ENCODE assay signal across 13 cellular contexts in genomic region chr6:117167520-117168271, GRCh38.
A peak's percentile ranks its signal among the peaks of the same experiment; 100 is the strongest.
DNase-seq lines count a peak whose midpoint lies in the region; FAIRE-seq and TF ChIP-seq lines count a peak whose summit lies in the region.
"Had no signal": no experiment of that assay in that cellular context is flagged by ENCODE, and none has a peak within 500 bp of the region (broad histone marks: within the 10 kb centered on the region; RNA-seq: fewer than 3 reads in every experiment).

No MANE protein-coding gene starts in this region.

- H3K9ac ChIP-seq in astrocyte (ENCODE audit: low read length) = no peak overlapping the region

- H3K4me3 ChIP-seq in astrocyte (ENCODE audit: insufficient read depth, low read depth, low read length) = no peak overlapping the region
- H3K4me3 ChIP-seq in effector memory CD4-positive, alpha-beta T cell (ENCODE audit: insufficient read depth, low read depth, low read length, poor library complexity, severe bottlenecking) = no peak overlapping the region
- H3K4me3 ChIP-seq: lower lobe of right lung, stomach had no signal

- TF ChIP-seq CTCF in astrocyte (IDR thresholded peaks at IDR 0.05; ENCODE audit: insufficient read depth, low read depth, low read length) = no peak

- H3K4me3 Mint-ChIP-seq in astrocyte (ENCODE audit: unreplicated experiment) = no peak overlapping the region
- H3K4me3 Mint-ChIP-seq: activated B cell treated with CpG ODN at 0.5 μM for 24 hours; CD4-positive, alpha-beta T cell had no signal

- no peaks in the 10 kb centered on the region for H3K36me3 Mint-ChIP-seq in astrocyte (ENCODE audit: low read depth, unreplicated experiment)

- no peak overlapping the region for H2AFZ ChIP-seq in astrocyte (ENCODE audit: low read depth, low read length)

- in situ Hi-C loops in Caki2 (cut with HindIII; ENCODE audit: low pct_unique_long_range_greater_than_20kb, low sequenced_read_pairs) = no loop called here

- H3K79me2 ChIP-seq in astrocyte (ENCODE audit: insufficient read depth, low read length) = no peaks in the 10 kb centered on the region

- no peaks in the 10 kb centered on the region for H3K9me3 Mint-ChIP-seq in astrocyte (ENCODE audit: unreplicated experiment)
- H3K9me3 Mint-ChIP-seq: activated B cell treated with CpG ODN at 0.5 μM for 24 hours had no signal

- FAIRE-seq in astrocyte (lab: Jason Lieb, UNC) = no peak

- H3K27me3 Mint-ChIP-seq in astrocyte (ENCODE audit: low read depth, unreplicated experiment) = no peaks in the 10 kb centered on the region
- H3K27me3 Mint-ChIP-seq: activated B cell treated with CpG ODN at 0.5 μM for 24 hours; CD4-positive, alpha-beta T cell had no signal

- no peaks in the 10 kb centered on the region for H3K4me1 ChIP-seq in astrocyte (ENCODE audit: insufficient read depth, low read length)
- H3K4me1 ChIP-seq in effector memory CD4-positive, alpha-beta T cell (ENCODE audit: control insufficient read depth, insufficient read depth, low read length, poor library complexity, severe bottlenecking) = no peaks in the 10 kb centered on the region
- H3K4me1 ChIP-seq: lower lobe of right lung had no signal

- no peak overlapping the region for H3K27ac ChIP-seq in astrocyte (ENCODE audit: low read depth, low read length)
- H3K27ac ChIP-seq in effector memory CD4-positive, alpha-beta T cell (ENCODE audit: insufficient read depth, low read length, poor library complexity, severe bottlenecking) = no peak overlapping the region
- H3K27ac ChIP-seq: lower lobe of right lung, stomach had no signal

- no peaks in the 10 kb centered on the region for H3K27me3 ChIP-seq in astrocyte (ENCODE audit: insufficient read depth, low read length)
- no peaks in the 10 kb centered on the region for H3K27me3 ChIP-seq in effector memory CD4-positive, alpha-beta T cell (replicated peaks; ENCODE audit: control insufficient read depth, insufficient read depth, low read length, poor library complexity, severe bottlenecking)
- H3K27me3 ChIP-seq: stomach had no signal

- H3K4me2 ChIP-seq in astrocyte (ENCODE audit: low read length) = no peak overlapping the region

- DNase-seq in Caki2 (ENCODE audit: low read depth) = peak; percentile 92
- peak; percentile 84 for DNase-seq in HT1080 (ENCODE audit: low read depth)
- peak; percentile 35 for DNase-seq in astrocyte (ENCODE audit: low read depth)
- DNase-seq in myocyte (ENCODE audit: low read depth) = peak; percentile 100
- no peak for DNase-seq in NK-92 treated with Interleukin-12 subunit alpha and Interleukin-12 subunit beta, amount 100 ng/mL, for 24 hours (lab: John Stamatoyannopoulos, UW)
- no peak for DNase-seq in NCI-H146 (lab: John Stamatoyannopoulos, UW)
- no peak for DNase-seq in effector memory CD4-positive, alpha-beta T cell
- no peak for DNase-seq in UCSD-AML1 (lab: John Stamatoyannopoulos, UW; ENCODE audit: unreplicated experiment)
- DNase-seq: activated B cell treated with CpG ODN at 0.5 μM for 24 hours; CD4-positive, alpha-beta T cell; lower lobe of right lung; NCI-H774; stomach had no signal

- H3K27ac Mint-ChIP-seq in astrocyte (ENCODE audit: unreplicated experiment) = peak overlapping the region; percentile 95
- H3K27ac Mint-ChIP-seq: activated B cell treated with CpG ODN at 0.5 μM for 24 hours; CD4-positive, alpha-beta T cell had no signal

- H4K20me1 ChIP-seq in astrocyte (ENCODE audit: insufficient read depth, low read length) = no peaks in the 10 kb centered on the region

- peaks cover 2% of the 10 kb centered on the region for H3K9me3 ChIP-seq in astrocyte (ENCODE audit: insufficient read depth, low read depth, low read length)
- no peaks in the 10 kb centered on the region for H3K9me3 ChIP-seq in effector memory CD4-positive, alpha-beta T cell (ENCODE audit: control insufficient read depth, low read length)
- H3K9me3 ChIP-seq: lower lobe of right lung had no signal

- H3K36me3 ChIP-seq in astrocyte (ENCODE audit: insufficient read depth, low read length) = no peaks in the 10 kb centered on the region
- H3K36me3 ChIP-seq in effector memory CD4-positive, alpha-beta T cell (ENCODE audit: control insufficient read depth, insufficient read depth, low read length) = no peaks in the 10 kb centered on the region
- H3K36me3 ChIP-seq: lower lobe of right lung, stomach had no signal

- peaks cover 38% of the 10 kb centered on the region for H3K4me1 Mint-ChIP-seq in astrocyte (ENCODE audit: low read depth, unreplicated experiment)
- H3K4me1 Mint-ChIP-seq: activated B cell treated with CpG ODN at 0.5 μM for 24 hours had no signal

Comparison
In these comparisons a context has a peak if more than half of its experiments do, and no peak if none do; other contexts are left out.
1. DNase-seq: peak in Caki2 (single experiment), HT1080 (single experiment), astrocyte (single experiment) and myocyte (single experiment); none in NK-92 treated with Interleukin-12 subunit alpha and Interleukin-12 subunit beta, amount 100 ng/mL, for 24 hours (single experiment), NCI-H146 (single experiment), effector memory CD4-positive, alpha-beta T cell (0 of 3) and UCSD-AML1 (single experiment).